In the genomic region with DNA sequence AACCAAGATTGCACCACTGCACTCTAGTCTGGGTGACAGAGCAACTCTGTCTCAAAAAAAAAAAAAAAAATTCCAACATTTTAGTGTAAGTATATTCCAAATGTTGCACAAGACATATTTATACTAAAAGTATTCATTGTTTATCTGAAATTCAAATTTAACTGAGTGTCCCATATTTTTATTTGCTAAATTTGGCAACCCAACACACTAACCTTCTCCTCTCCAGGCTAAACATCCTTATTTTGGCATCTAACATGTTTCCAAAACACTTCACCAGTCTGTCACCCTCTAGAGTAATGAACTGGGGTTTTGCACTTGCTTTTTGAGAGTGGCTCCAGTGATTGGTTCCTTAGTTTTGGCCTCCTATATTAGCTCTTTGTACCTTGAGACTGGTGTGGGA, we compare ENCODE assay signal across 32 cellular contexts.
"Had no signal": no experiment of that assay in that cellular context is flagged by ENCODE, and none has a peak within 500 bp of the region (broad histone marks: within the 10 kb centered on the region; RNA-seq: fewer than 3 reads in every experiment).

No MANE protein-coding gene starts in this region.

- H3K4me3 ChIP-seq: ascending aorta, breast epithelium, cardiac muscle cell, colonic mucosa had no signal

- H3K4me3 Mint-ChIP-seq: activated CD4-positive, alpha-beta memory T cell treated with anti-CD3 and anti-CD28 coated beads for 36 hours; activated CD4-positive, alpha-beta T cell treated with anti-CD3 and anti-CD28 coated beads for 36 hours; activated CD4-positive, alpha-beta T cell treated with anti-CD3 and anti-CD28 coated beads, Interleukin-2, amount 10 ng/mL, durations not matched to agents 24 days and 14 days; activated CD8-positive, alpha-beta memory T cell treated with anti-CD3 and anti-CD28 coated beads, Interleukin-2, amount 10 ng/mL, durations not matched to agents 7 days and 5 days; activated CD8-positive, alpha-beta T cell treated with anti-CD3 and anti-CD28 coated beads, Interleukin-2, amount 10 ng/mL, durations not matched to agents 7 days and 5 days; activated naive CD4-positive, alpha-beta T cell treated with anti-CD3 and anti-CD28 coated beads for 36 hours; activated naive CD4-positive, alpha-beta T cell treated with anti-CD3 and anti-CD28 coated beads, Interleukin-2, amount 50 U/mL, for 24 hours; activated naive CD8-positive, alpha-beta T cell treated with anti-CD3 and anti-CD28 coated beads for 36 hours; activated naive CD8-positive, alpha-beta T cell treated with anti-CD3 and anti-CD28 coated beads, Interleukin-2, amount 50 U/mL, for 24 hours; activated T-helper 1 cell treated with anti-CD3 and anti-CD28 coated beads, Interleukin-12 subunit alpha, Interleukin-12 subunit beta, Interleukin-2, Interleukin-4 antibody, amounts not matched to agents 30 ng/mL and 10 ng/mL and 1 ng/mL, durations not matched to agents 14 hours and 24 hours and 36 hours; brain; endodermal cell; T-helper 17 cell; T-helper 2 cell treated with Interferon-gamma antibody and Interleukin-4, amounts not matched to agents 5 μg/mL and 100 μg/mL, for 36 hours had no signal

- H3K27ac Mint-ChIP-seq: activated CD4-positive, alpha-beta memory T cell treated with anti-CD3 and anti-CD28 coated beads for 36 hours; activated CD4-positive, alpha-beta T cell treated with anti-CD3 and anti-CD28 coated beads for 36 hours; activated CD4-positive, alpha-beta T cell treated with anti-CD3 and anti-CD28 coated beads, Interleukin-2, amount 10 ng/mL, durations not matched to agents 24 days and 14 days; activated CD8-positive, alpha-beta memory T cell treated with anti-CD3 and anti-CD28 coated beads, Interleukin-2, amount 10 ng/mL, durations not matched to agents 7 days and 5 days; activated CD8-positive, alpha-beta T cell treated with anti-CD3 and anti-CD28 coated beads, Interleukin-2, amount 10 ng/mL, durations not matched to agents 7 days and 5 days; activated naive CD4-positive, alpha-beta T cell treated with anti-CD3 and anti-CD28 coated beads for 36 hours; activated naive CD4-positive, alpha-beta T cell treated with anti-CD3 and anti-CD28 coated beads, Interleukin-2, amount 50 U/mL, for 24 hours; activated naive CD8-positive, alpha-beta T cell treated with anti-CD3 and anti-CD28 coated beads for 36 hours; activated naive CD8-positive, alpha-beta T cell treated with anti-CD3 and anti-CD28 coated beads, Interleukin-2, amount 50 U/mL, for 24 hours; activated T-helper 1 cell treated with anti-CD3 and anti-CD28 coated beads, Interleukin-12 subunit alpha, Interleukin-12 subunit beta, Interleukin-2, Interleukin-4 antibody, amounts not matched to agents 30 ng/mL and 10 ng/mL and 1 ng/mL, durations not matched to agents 14 hours and 24 hours and 36 hours; activated T-helper 2 cell treated with anti-CD3 and anti-CD28 coated beads, Interferon-gamma antibody, Interleukin-2, Interleukin-4, amounts not matched to agents 10 μg/mL and 5 μg/mL and 100 μg/mL, durations not matched to agents 14 hours and 24 hours and 36 hours; endodermal cell; T-helper 17 cell; T-helper 2 cell treated with Interferon-gamma antibody and Interleukin-4, amounts not matched to agents 5 μg/mL and 100 μg/mL, for 36 hours had no signal

- H3K36me3 ChIP-seq: ascending aorta, breast epithelium, cardiac muscle cell, colonic mucosa had no signal

- H3K4me1 ChIP-seq: ascending aorta, breast epithelium, colonic mucosa had no signal

- H3K9me3 ChIP-seq: ascending aorta, colonic mucosa had no signal

- H3K36me3 Mint-ChIP-seq: activated CD4-positive, alpha-beta memory T cell treated with anti-CD3 and anti-CD28 coated beads for 36 hours; activated CD8-positive, alpha-beta memory T cell treated with anti-CD3 and anti-CD28 coated beads, Interleukin-2, amount 10 ng/mL, durations not matched to agents 7 days and 5 days; activated naive CD4-positive, alpha-beta T cell treated with anti-CD3 and anti-CD28 coated beads, Interleukin-2, amount 50 U/mL, for 24 hours; activated naive CD8-positive, alpha-beta T cell treated with anti-CD3 and anti-CD28 coated beads for 36 hours; brain had no signal

- H3K27me3 Mint-ChIP-seq: activated CD4-positive, alpha-beta memory T cell treated with anti-CD3 and anti-CD28 coated beads for 36 hours; activated CD4-positive, alpha-beta T cell treated with anti-CD3 and anti-CD28 coated beads, Interleukin-2, amount 10 ng/mL, durations not matched to agents 24 days and 14 days; activated CD8-positive, alpha-beta memory T cell treated with anti-CD3 and anti-CD28 coated beads, Interleukin-2, amount 10 ng/mL, durations not matched to agents 7 days and 5 days; activated naive CD4-positive, alpha-beta T cell treated with anti-CD3 and anti-CD28 coated beads, Interleukin-2, amount 50 U/mL, for 24 hours; activated naive CD8-positive, alpha-beta T cell treated with anti-CD3 and anti-CD28 coated beads, Interleukin-2, amount 50 U/mL, for 24 hours; brain; T-helper 17 cell had no signal

- H3K4me1 Mint-ChIP-seq: activated CD4-positive, alpha-beta T cell treated with anti-CD3 and anti-CD28 coated beads for 36 hours; activated CD4-positive, alpha-beta T cell treated with anti-CD3 and anti-CD28 coated beads, Interleukin-2, amount 10 ng/mL, durations not matched to agents 24 days and 14 days; activated CD8-positive, alpha-beta memory T cell treated with anti-CD3 and anti-CD28 coated beads, Interleukin-2, amount 10 ng/mL, durations not matched to agents 7 days and 5 days; activated naive CD4-positive, alpha-beta T cell treated with anti-CD3 and anti-CD28 coated beads, Interleukin-2, amount 50 U/mL, for 24 hours; activated naive CD8-positive, alpha-beta T cell treated with anti-CD3 and anti-CD28 coated beads for 36 hours; activated naive CD8-positive, alpha-beta T cell treated with anti-CD3 and anti-CD28 coated beads, Interleukin-2, amount 50 U/mL, for 24 hours; T-helper 17 cell had no signal

- H3K27me3 ChIP-seq: ascending aorta, cardiac muscle cell, colonic mucosa had no signal

- H3K27ac ChIP-seq: ascending aorta, breast epithelium, cardiac muscle cell, colonic mucosa had no signal

- H3K9me3 Mint-ChIP-seq: activated naive CD4-positive, alpha-beta T cell treated with anti-CD3 and anti-CD28 coated beads for 36 hours; activated T-helper 2 cell treated with anti-CD3 and anti-CD28 coated beads, Interferon-gamma antibody, Interleukin-2, Interleukin-4, amounts not matched to agents 10 μg/mL and 5 μg/mL and 100 μg/mL, durations not matched to agents 14 hours and 24 hours and 36 hours; T-helper 2 cell treated with Interferon-gamma antibody and Interleukin-4, amounts not matched to agents 5 μg/mL and 100 μg/mL, for 36 hours had no signal

- DNase-seq: activated CD4-positive, alpha-beta memory T cell treated with anti-CD3 and anti-CD28 coated beads for 36 hours; activated CD4-positive, alpha-beta T cell treated with anti-CD3 and anti-CD28 coated beads for 36 hours; activated CD4-positive, alpha-beta T cell treated with anti-CD3 and anti-CD28 coated beads, Interleukin-2, amount 10 ng/mL, durations not matched to agents 24 days and 14 days; activated CD4-positive, CD25-positive, alpha-beta regulatory T cell; activated CD4-positive, CD25-positive, alpha-beta regulatory T cell treated with anti-CD3 and anti-CD28 coated beads, Interleukin-2, amount 50 U/mL, for 72 hours; activated CD8-positive, alpha-beta memory T cell treated with anti-CD3 and anti-CD28 coated beads, Interleukin-2, amount 10 ng/mL, durations not matched to agents 7 days and 5 days; activated CD8-positive, alpha-beta memory T cell treated with anti-CD3 and anti-CD28 coated beads, Interleukin-2, amount 50 U/mL, for 4 hours; activated CD8-positive, alpha-beta T cell treated with anti-CD3 and anti-CD28 coated beads, Interleukin-2, amount 10 ng/mL, durations not matched to agents 7 days and 5 days; activated effector memory CD4-positive, alpha-beta T cell treated with anti-CD3 and anti-CD28 coated beads, Interleukin-2, amount 50 U/mL, for 16 hours; activated naive CD4-positive, alpha-beta T cell treated with anti-CD3 and anti-CD28 coated beads for 36 hours; activated naive CD8-positive, alpha-beta T cell treated with anti-CD3 and anti-CD28 coated beads for 36 hours; activated naive CD8-positive, alpha-beta T cell treated with anti-CD3 and anti-CD28 coated beads, Interleukin-2, amount 50 U/mL, for 24 hours; activated T-cell treated with anti-CD3 and anti-CD28 coated beads, Interleukin-2, amount 50 U/mL, for 1 hour; activated T-cell treated with anti-CD3 and anti-CD28 coated beads, Interleukin-2, amount 50 U/mL, for 48 hours; central memory CD4-positive, alpha-beta T cell; cerebellar nuclear complex; colonic mucosa; effector CD8-positive, alpha-beta T cell; endodermal cell; foreskin melanocyte; head of caudate nucleus; T-helper 1 cell; T-helper 17 cell; T1000 had no signal
